ENCODE assay signal across 8 cellular contexts in genomic region chr1:54052934-54053744, GRCh38. TPM values are rescaled to one million over a fixed set of nuclear protein-coding genes. Genes with fewer than 3 reads are reported as not detected.
DNase-seq lines count a peak whose midpoint lies in the region; ATAC-seq and TF ChIP-seq lines count a peak whose summit lies in the region.

Gene TCEANC2 (plus strand): TSS chr1:54053608. CDS start chr1:54054423, 815 bp downstream.
Gene TMEM59 (minus strand): TSS chr1:54053204. CDS start chr1:54053188, 16 bp downstream.

- H3K27me3 Mint-ChIP-seq in WTC11 (ENCODE audit: low read depth) (no peaks in the 10 kb centered on the region), immature natural killer cell (ENCODE audit: low read depth in 3 of 3) (no peaks in the 10 kb centered on the region)

- no peaks in the 10 kb centered on the region for H3K27me3 ChIP-seq in spleen (replicated peaks in 1 of 7)

- POLR2A ChIA-PET in WTC11 (lab: Charles Lee): interaction anchor here (0.5 to 1.0 kb wide), 2 partner anchors 28 to 603 kb away, joined by 3 read pairs; no protein-coding TSS in a partner anchor

- no peak for TF ChIP-seq CTCF in WTC11 (IDR thresholded peaks at IDR 0.05)
- TF ChIP-seq CTCF in spleen (IDR thresholded peaks at IDR 0.05 in 8 of 11, conservative IDR thresholded peaks at IDR 0.05 in 3 of 11): peak in 6 of 11 experiments; percentile 18 to 62 (median 33)

- in situ Hi-C loops in GM18951 (cut with MboI; ENCODE audit: low sequenced_read_pairs, unreplicated experiment): no loop called here

- H3K9me3 Mint-ChIP-seq in WTC11: no peaks in the 10 kb centered on the region
- H3K9me3 Mint-ChIP-seq in immature natural killer cell: no peaks in the 10 kb centered on the region

- WGBS in spleen, 5 donors: 0 to 1% (median 0%) methylated on average over 45 to 59 of the region's 59 CpGs

- H3K4me1 Mint-ChIP-seq in WTC11 (peaks cover 8% of the 10 kb centered on the region; the same call in 1 of the 2 replicates), immature natural killer cell (peaks cover 26 to 37% of the 10 kb centered on the region in 2 donors)

- H3K4me3 ChIP-seq in spleen: peak within 1 kb of the TSS; percentile 75 to 97 (median 90)

- H3K36me3 Mint-ChIP-seq in WTC11 (no peaks in the 10 kb centered on the region), immature natural killer cell (peaks cover 6 to 11% (median 10%) of the 10 kb centered on the region in 3 donors)

- no peak within 1 kb of the TSS for H3K4me3 Mint-ChIP-seq in WTC11
- no peak within 1 kb of the TSS for H3K4me3 Mint-ChIP-seq in immature natural killer cell

- peaks cover 0 to 30% (median 0%) of the 10 kb centered on the region in 6 donors for H3K36me3 ChIP-seq in spleen

- peaks cover 44 to 69% (median 60%) of the 10 kb centered on the region in 6 donors for H3K4me1 ChIP-seq in spleen

- TF ChIP-seq POLR2A in GM18951 (IDR thresholded peaks at IDR 0.05; ENCODE audit: extremely low read depth, insufficient read depth, insufficient read length): peak; percentile 75
- TF ChIP-seq POLR2A in spleen (IDR thresholded peaks at IDR 0.05): peak in 2 of 3 donors; percentile 59 to 81

- ATAC-seq in HG03175 (IDR thresholded peaks at IDR 0.05; ENCODE audit: unreplicated experiment) (peak; percentile 91), WTC11 (peak; percentile 96)

- no peaks in the 10 kb centered on the region for H3K9me3 ChIP-seq in spleen

- DNase-seq in AG08396 (ENCODE audit: low spot score) (peak; percentile 94), NCI-H226 (peak; percentile 100), WTC11 (ENCODE audit: low spot score) (peak; percentile 97), caudate nucleus (lab: John Stamatoyannopoulos, UW) (peak; percentile 79 to 99 (median 97)), immature natural killer cell (peak; percentile 98), spleen (peak; percentile 99)

- peak within 1 kb of the TSS; percentile 87 for H3K27ac ChIP-seq in caudate nucleus (ENCODE audit: low read depth, low read length)
- H3K27ac ChIP-seq in spleen: peak within 1 kb of the TSS; percentile 95 to 100 (median 98)

- intact Hi-C loops in spleen (cut with DNase I; ENCODE audit: low total_unique reads): no loop called here

- CTCF ChIA-PET in WTC11 (lab: Charles Lee): interaction anchor here (0.5 to 2.8 kb wide), 8 partner anchors 15 to 739 kb away, joined by 3 to 18 read pairs (median 6); partner anchors contain the start of gene IFT25

- H3K27ac Mint-ChIP-seq in WTC11: no peak within 1 kb of the TSS; the same call in 1 of the 2 replicates
- H3K27ac Mint-ChIP-seq in immature natural killer cell: peak within 1 kb of the TSS in 1 of 6 donors; percentile 74

TF ChIP-seq in WTC11, 78 proteins besides CTCF, POLR2A, EP300 and RAD21 (continues in another document):
- TF ChIP-seq CBFB (CRISPR knock-in tag; IDR thresholded peaks at IDR 0.05; ENCODE audit: low read depth): no peak
- no peak for TF ChIP-seq IRF1 (CRISPR knock-in tag; IDR thresholded peaks at IDR 0.05)
- TF ChIP-seq PRDM15 (CRISPR knock-in tag; IDR thresholded peaks at IDR 0.05): no peak
- peak; percentile 82; the same call in 1 of the 2 replicates for TF ChIP-seq GABPB1 (CRISPR knock-in tag; IDR thresholded peaks at IDR 0.05)
- TF ChIP-seq ZNF425 (CRISPR knock-in tag; conservative IDR thresholded peaks at IDR 0.05): no peak
- no peak; the same call in 1 of the 2 replicates for TF ChIP-seq ZNF416 (CRISPR knock-in tag; IDR thresholded peaks at IDR 0.05)
- TF ChIP-seq FOXK1 (CRISPR knock-in tag; IDR thresholded peaks at IDR 0.05): peak; percentile 58; the same call in 1 of the 2 replicates
- TF ChIP-seq ZBTB21 (CRISPR knock-in tag; IDR thresholded peaks at IDR 0.05; ENCODE audit: borderline replicate concordance): no peak
- peak; percentile 73; the same call in 1 of the 2 replicates for TF ChIP-seq ARID4B (CRISPR knock-in tag; IDR thresholded peaks at IDR 0.05; ENCODE audit: borderline replicate concordance)
- peak; percentile 39; the same call in 1 of the 2 replicates for TF ChIP-seq FOXP1 (CRISPR knock-in tag; IDR thresholded peaks at IDR 0.05; ENCODE audit: borderline replicate concordance)

RNA-seq across cellular contexts. Expression of gene TCEANC2, which starts in this region (rescaled TPM):
- total RNA-seq in WTC11 (2021) (4.7 to 6.9 TPM (median 6.3 TPM) in 3 replicates), spleen (10 to 100 TPM in 2 of 7 donors, 1 to 10 TPM in 5; 4.9 to 12.7 (median 6.8) TPM)
- polyA plus RNA-seq in immature natural killer cell (1 to 10 TPM; 3.3 to 6.3 (median 3.9) TPM), spleen (1 to 10 TPM; 1.9 to 2.7 (median 2.7) TPM)

RNA-seq across cellular contexts. Expression of gene TMEM59, which starts in this region (rescaled TPM):
- 122 to 133 TPM (median 128 TPM) in 3 replicates for total RNA-seq in WTC11 (2021)
- 100 to 1,000 TPM; 633 to 969 (median 938) TPM for polyA plus RNA-seq in immature natural killer cell
- total RNA-seq in spleen: 100 to 1,000 TPM; 215 to 295 (median 231) TPM
- polyA plus RNA-seq in spleen: 100 to 1,000 TPM in 2 of 3 donors, 10 to 100 TPM in 1; 73.1 to 119 (median 111) TPM

Comparison
In these comparisons a context has a peak if more than half of its experiments do, and no peak if none do; other contexts are left out.
1. Peak in every context shown above with its lines: DNase-seq, ATAC-seq, H3K4me3 ChIP-seq and H3K27ac ChIP-seq.
2. RNA of gene TMEM59 (polyA plus RNA-seq): 633 to 969 TPM in immature natural killer cell; 73.1 to 119 TPM in spleen; every median in the first group is over 4 times any median in the second.